Comparison of ENCODE assay signal across 8 cellular contexts in genomic region chr6:108526739-108527174, GRCh38. TPM values are rescaled to one million over a fixed set of nuclear protein-coding genes. Genes with fewer than 3 reads are reported as not detected.
DNase-seq lines count a peak whose midpoint lies in the region; ATAC-seq and TF ChIP-seq lines count a peak whose summit lies in the region.

No MANE protein-coding gene starts in this region.

- H3K4me1 ChIP-seq in MM.1S (ENCODE audit: low read length) (no peaks in the 10 kb centered on the region), adrenal gland (replicated peaks in 1 of 2) (no peaks in the 10 kb centered on the region)

- H3K27me3 ChIP-seq in MM.1S (replicated peaks; ENCODE audit: insufficient read depth, low read length) (no peaks in the 10 kb centered on the region), adrenal gland (no peaks in the 10 kb centered on the region)

- H3K27ac Mint-ChIP-seq in activated CD4-positive, alpha-beta memory T cell treated with anti-CD3 and anti-CD28 coated beads, Interleukin-2, amount 10 ng/mL, durations not matched to agents 7 days and 5 days: no peak overlapping the region

- no peak overlapping the region for H2AFZ ChIP-seq in MM.1S (ENCODE audit: low read length)

- H3K9me3 ChIP-seq in MM.1S (replicated peaks; ENCODE audit: insufficient read depth, low read length) (no peaks in the 10 kb centered on the region), adrenal gland (replicated peaks in 1 of 3) (no peaks in the 10 kb centered on the region)

- no peak for TF ChIP-seq POLR2A in adrenal gland (IDR thresholded peaks at IDR 0.05)

- peak; percentile 83 for TF ChIP-seq CTCF in MM.1S (IDR thresholded peaks at IDR 0.05; ENCODE audit: low read length)
- TF ChIP-seq CTCF in adrenal gland (IDR thresholded peaks at IDR 0.05): peak; percentile 68 to 89 (median 84)

- peaks cover 4% of the 10 kb centered on the region for H3K27me3 Mint-ChIP-seq in activated CD4-positive, alpha-beta memory T cell treated with anti-CD3 and anti-CD28 coated beads, Interleukin-2, amount 10 ng/mL, durations not matched to agents 7 days and 5 days

- CTCF ChIA-PET in activated CD4-positive, alpha-beta memory T cell treated with anti-CD3 and anti-CD28 coated beads, Interleukin-2, amount 10 ng/mL, durations not matched to agents 7 days and 5 days (lab: Charles Lee): interaction anchor here (1.5 kb wide), 1 partner anchor 413 kb away, joined by 3 read pairs; no protein-coding TSS in a partner anchor

- H3K27ac ChIP-seq in MM.1S (ENCODE audit: low read length): no peak overlapping the region
- H3K27ac ChIP-seq in adrenal gland: no peak overlapping the region

- no peaks in the 10 kb centered on the region for H3K79me2 ChIP-seq in MM.1S (ENCODE audit: low read length)

- intact Hi-C loops in adrenal gland (cut with DNase I): loop anchor here (2.0 to 10.0 kb wide), 4 partner anchors 412 to 542 kb away; no protein-coding TSS in a partner anchor

- 55 to 77% (median 73%) methylated on average over 2 to 7 of the region's 7 CpGs for WGBS in adrenal gland, 4 donors

- no peaks in the 10 kb centered on the region for H3K36me3 ChIP-seq in MM.1S (replicated peaks; ENCODE audit: insufficient read depth, low read length)
- H3K36me3 ChIP-seq in adrenal gland (replicated peaks in 1 of 2): no peaks in the 10 kb centered on the region

- no peak overlapping the region for H3K4me3 Mint-ChIP-seq in activated CD4-positive, alpha-beta memory T cell treated with anti-CD3 and anti-CD28 coated beads, Interleukin-2, amount 10 ng/mL, durations not matched to agents 7 days and 5 days

- no peak for ATAC-seq in HG03439 (IDR thresholded peaks at IDR 0.05; ENCODE audit: unreplicated experiment)
- no peak for ATAC-seq in GM21825 (IDR thresholded peaks at IDR 0.05; ENCODE audit: unreplicated experiment)

- H4K20me1 ChIP-seq in MM.1S (ENCODE audit: insufficient read depth, low read length): no peaks in the 10 kb centered on the region

- no peaks in the 10 kb centered on the region for H3K9me3 Mint-ChIP-seq in activated CD4-positive, alpha-beta memory T cell treated with anti-CD3 and anti-CD28 coated beads, Interleukin-2, amount 10 ng/mL, durations not matched to agents 7 days and 5 days

- H3K4me3 ChIP-seq in MM.1S (ENCODE audit: low read length): no peak overlapping the region
- no peak overlapping the region for H3K4me3 ChIP-seq in adrenal gland

- no peaks in the 10 kb centered on the region for H3K9me2 ChIP-seq in MM.1S (replicated peaks; ENCODE audit: insufficient read depth, low read length)

- DNase-seq in GM03348 (ENCODE audit: low spot score) (peak; percentile 65), MM.1S (peak; percentile 41), adrenal gland (peak in 1 of 7 donors; percentile 8), hepatic stellate cell (ENCODE audit: low spot score) (peak; percentile 39), stromal cell of bone marrow (ENCODE audit: low read depth) (peak; percentile 25)
- no peak for DNase-seq in activated CD4-positive, alpha-beta memory T cell treated with anti-CD3 and anti-CD28 coated beads, Interleukin-2, amount 10 ng/mL, durations not matched to agents 7 days and 5 days

- POLR2A ChIA-PET in activated CD4-positive, alpha-beta memory T cell treated with anti-CD3 and anti-CD28 coated beads, Interleukin-2, amount 10 ng/mL, durations not matched to agents 7 days and 5 days (lab: Charles Lee): no interaction called here

- no peak overlapping the region for H3K9ac ChIP-seq in MM.1S (ENCODE audit: low read length)

- no peaks in the 10 kb centered on the region for H3F3A ChIP-seq in MM.1S (ENCODE audit: insufficient read depth, low read length)

- H3K4me2 ChIP-seq in MM.1S (ENCODE audit: low read depth, low read length): no peak overlapping the region

- H3K36me3 Mint-ChIP-seq in activated CD4-positive, alpha-beta memory T cell treated with anti-CD3 and anti-CD28 coated beads, Interleukin-2, amount 10 ng/mL, durations not matched to agents 7 days and 5 days (ENCODE audit: low read depth): no peaks in the 10 kb centered on the region

- no peaks in the 10 kb centered on the region for H3K4me1 Mint-ChIP-seq in activated CD4-positive, alpha-beta memory T cell treated with anti-CD3 and anti-CD28 coated beads, Interleukin-2, amount 10 ng/mL, durations not matched to agents 7 days and 5 days

RNA-seq across cellular contexts. Expression of gene FOXO3, which starts 34.0 kb away (rescaled TPM):
- total RNA-seq in adrenal gland: 10 to 100 TPM; 18.3 to 38.7 (median 31.0) TPM
- 10 to 100 TPM in 2 of 3 donors, 1 to 10 TPM in 1; 8.3 to 13.5 (median 11.7) TPM for polyA plus RNA-seq in adrenal gland
- total RNA-seq in activated CD4-positive, alpha-beta memory T cell treated with anti-CD3 and anti-CD28 coated beads, Interleukin-2, amount 10 ng/mL, durations not matched to agents 7 days and 5 days: 10 to 100 TPM; 19.1 to 19.3 TPM
